1 cellular context compared by ENCODE assay signal in genomic region chr6:106128981-106129761, GRCh38.
TF ChIP-seq lines count a peak whose summit lies in the region.

No MANE protein-coding gene starts in this region.

TF ChIP-seq in GM12878, 131 proteins besides CTCF, POLR2A, EP300 and RAD21:
- TF ChIP-seq ZBTB4 (CRISPR knock-in tag; IDR thresholded peaks at IDR 0.05), result no peak
- TF ChIP-seq BRCA1 (IDR thresholded peaks at IDR 0.05; ENCODE audit: low read depth, low read length), result no peak
- peak; percentile 70; the same call in 1 of the 3 replicates for TF ChIP-seq POU2F2 (IDR thresholded peaks at IDR 0.05; ENCODE audit: borderline replicate concordance, low read depth, low read length)
- no peak for TF ChIP-seq EGR1 (IDR thresholded peaks at IDR 0.05; ENCODE audit: borderline replicate concordance in 1 of 2, low read depth in 2 of 2, low read length in 2 of 2)
- no peak for TF ChIP-seq ZSCAN29 (IDR thresholded peaks at IDR 0.05)
- no peak for TF ChIP-seq TBL1XR1 (IDR thresholded peaks at IDR 0.05; ENCODE audit: low read depth, low read length)
- TF ChIP-seq TAF1 (IDR thresholded peaks at IDR 0.05; ENCODE audit: borderline replicate concordance, low read depth, low read length), result peak; percentile 16; the same call in 1 of the 2 replicates
- peak; percentile 70 for TF ChIP-seq RUNX3 (IDR thresholded peaks at IDR 0.05; ENCODE audit: low read length)
TF ChIP-seq in GM12878: peak in this region for 3.
